19 cellular contexts compared by ENCODE assay signal in the genomic region with DNA sequence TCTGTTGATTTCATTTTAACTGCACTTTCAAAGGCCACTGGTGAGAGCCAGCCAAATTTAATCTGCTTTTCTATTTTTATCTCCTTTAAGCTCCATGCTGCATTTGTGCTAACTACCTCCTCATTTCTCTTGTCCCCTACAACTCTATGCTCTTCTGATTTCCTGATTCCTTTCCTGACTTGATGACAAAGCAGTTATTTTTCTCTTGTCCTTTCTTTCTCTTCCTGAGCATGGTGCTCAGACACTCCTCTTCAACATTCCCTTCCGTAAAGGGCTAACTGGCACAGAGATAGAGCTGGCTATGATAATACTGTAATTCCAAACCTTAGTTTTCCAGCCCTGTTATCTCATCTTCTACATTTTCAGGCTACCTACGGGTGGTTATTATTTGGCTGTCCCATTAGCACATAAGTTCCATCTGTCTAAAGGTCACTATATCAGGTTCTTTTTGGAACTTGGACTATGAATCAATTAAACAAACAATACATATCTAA. TPM values are rescaled to one million over a fixed set of nuclear protein-coding genes. Genes with fewer than 3 reads are reported as not detected.
DNase-seq lines count a peak whose midpoint lies in the region; ATAC-seq, FAIRE-seq and TF ChIP-seq lines count a peak whose summit lies in the region.
"Had no signal": no experiment of that assay in that cellular context is flagged by ENCODE, and none has a peak within 500 bp of the region (broad histone marks: within the 10 kb centered on the region; RNA-seq: fewer than 3 reads in every experiment).

No MANE protein-coding gene starts in this region.

- H4K20me1 ChIP-seq in HepG2 (ENCODE audit: insufficient read depth, low read length) = no peaks in the 10 kb centered on the region

- CTCF ChIA-PET in HepG2 (lab: Yijun Ruan, JAX; ENCODE audit: low intra/inter-chr PET ratio, low total read pairs) = no interaction called here

- TF ChIP-seq RAD21 in liver (IDR thresholded peaks at IDR 0.05) = peak in 1 of 2 donors; percentile 29
- TF ChIP-seq RAD21 in HepG2 (CRISPR knock-in tag; IDR thresholded peaks at IDR 0.05) = no peak

- in situ Hi-C loops in HepG2 (cut with HindIII; ENCODE audit: extremely low pct_ligation_motif_present, low pct_unique_long_range_greater_than_20kb) = no loop called here

- peak overlapping the region in 2 of 3 donors; percentile 14 to 51 for H3K4me3 ChIP-seq in liver (ENCODE audit: low read depth in 1 of 3, low read length in 3 of 3)
- no peak overlapping the region for H3K4me3 ChIP-seq in HepG2 (replicated peaks in 1 of 3; ENCODE audit: insufficient read depth in 1 of 3, low read depth in 2 of 3, low read length in 3 of 3)
- H3K4me3 ChIP-seq in heart right ventricle = no peak overlapping the region

- no peak for TF ChIP-seq EP300 in HepG2 (IDR thresholded peaks at IDR 0.05; ENCODE audit: low read depth in 2 of 2, low read length in 2 of 2)
- no peak for TF ChIP-seq EP300 in HepG2 (CRISPR knock-in tag; IDR thresholded peaks at IDR 0.05; ENCODE audit: borderline replicate concordance)

- peaks cover 0 to 4% (median 2%) of the 10 kb centered on the region in 4 donors for H3K36me3 ChIP-seq in liver (ENCODE audit: control insufficient read depth in 4 of 4, insufficient read depth in 3 of 4, low read depth in 1 of 4, low read length in 3 of 4)
- H3K36me3 ChIP-seq in HepG2 (replicated peaks in 1 of 2; ENCODE audit: control insufficient read depth in 1 of 2, insufficient read depth in 2 of 2, low read length in 2 of 2) = no peaks in the 10 kb centered on the region
- peaks cover 0 to 52% (median 5%) of the 10 kb centered on the region in 9 donors for H3K36me3 ChIP-seq in heart right ventricle

- H3K9me3 Mint-ChIP-seq in mesothelial cell of epicardium (no peaks in the 10 kb centered on the region), type B pancreatic cell (no peaks in the 10 kb centered on the region)

- no peak overlapping the region for H3K4me2 ChIP-seq in HepG2 (ENCODE audit: low read depth, low read length)

- H3K27ac Mint-ChIP-seq in mesothelial cell of epicardium (peak overlapping the region; percentile 7), type B pancreatic cell (no peak overlapping the region)
- H3K27ac Mint-ChIP-seq: B cell had no signal

- ATAC-seq in HepG2 (no peak; the same call in 1 of the 3 replicates), heart right ventricle (peak; percentile 38 to 73 (median 56))

- H3K79me2 ChIP-seq in HepG2 (ENCODE audit: insufficient read depth, low read length) = no peaks in the 10 kb centered on the region

- H3K27me3 ChIP-seq in liver (ENCODE audit: control insufficient read depth in 4 of 4, insufficient read depth in 4 of 4, low read length in 3 of 4) (no peaks in the 10 kb centered on the region), HepG2 (ENCODE audit: control insufficient read depth in 1 of 2, insufficient read depth in 2 of 2, low read length in 2 of 2) (no peaks in the 10 kb centered on the region), heart right ventricle (no peaks in the 10 kb centered on the region)

- H3K4me1 Mint-ChIP-seq in mesothelial cell of epicardium = peaks cover 10% of the 10 kb centered on the region
- H3K4me1 Mint-ChIP-seq in type B pancreatic cell (ENCODE audit: unreplicated experiment) = no peaks in the 10 kb centered on the region
- H3K4me1 Mint-ChIP-seq: B cell had no signal

- WGBS in liver = 26% methylated on average over 2 of the region's 2 CpGs
- 34% methylated on average over 2 of the region's 2 CpGs for WGBS in HepG2 (ENCODE audit: low lambda C conversion rate)
- 27 to 50% methylated on average over 2 of the region's 2 CpGs for WGBS in heart right ventricle, 2 donors

- intact Hi-C loops in HepG2 (cut with micrococcal nuclease; ENCODE audit: unreplicated experiment) (no loop called here), heart right ventricle (cut with DNase I) (loop anchor here in 2 of 10 donors (10.0 kb wide), 3 partner anchors 73 to 127 kb away; a partner anchor contains a TSS)

- TF ChIP-seq POLR2A in HepG2 (IDR thresholded peaks at IDR 0.05; ENCODE audit: insufficient read depth in 1 of 2, low read depth in 2 of 2, low read length in 2 of 2) = no peak

- no peaks in the 10 kb centered on the region for H3K9me3 ChIP-seq in liver (ENCODE audit: control insufficient read depth in 4 of 4, low read length in 3 of 4)
- H3K9me3 ChIP-seq in HepG2 (ENCODE audit: low read length) = no peaks in the 10 kb centered on the region
- no peaks in the 10 kb centered on the region for H3K9me3 ChIP-seq in heart right ventricle

- no peak for FAIRE-seq in HepG2 (lab: Jason Lieb, UNC)
- FAIRE-seq: GM19239, H1 had no signal

- H3K4me1 ChIP-seq in liver (ENCODE audit: control insufficient read depth in 4 of 4, insufficient read depth in 4 of 4, low read length in 3 of 4) (peaks cover 5 to 20% (median 11%) of the 10 kb centered on the region in 4 donors), HepG2 (ENCODE audit: insufficient read depth, low read length) (peaks cover 8% of the 10 kb centered on the region; the same call in 1 of the 2 replicates), heart right ventricle (peaks cover 0 to 23% (median 6%) of the 10 kb centered on the region in 9 donors)

- H3K27me3 Mint-ChIP-seq in mesothelial cell of epicardium (ENCODE audit: low read depth) (peaks cover 2% of the 10 kb centered on the region), type B pancreatic cell (no peaks in the 10 kb centered on the region)

- H3K36me3 Mint-ChIP-seq in mesothelial cell of epicardium (no peaks in the 10 kb centered on the region), type B pancreatic cell (peaks cover 4% of the 10 kb centered on the region)

- H2AFZ ChIP-seq in HepG2 (ENCODE audit: low read length) = no peak overlapping the region

- H3K27ac ChIP-seq in liver (ENCODE audit: low read depth in 1 of 2, low read length in 2 of 2) = peak overlapping the region; percentile 69 to 82
- H3K27ac ChIP-seq in HepG2 (ENCODE audit: extremely low read length, insufficient read depth, low read length) = no peak overlapping the region
- peak overlapping the region in 9 of 10 donors; percentile 26 to 74 (median 67) for H3K27ac ChIP-seq in heart right ventricle

- H3K9ac ChIP-seq in liver (ENCODE audit: low read depth in 1 of 2, low read length in 2 of 2) = peak overlapping the region in 1 of 2 donors; percentile 85
- H3K9ac ChIP-seq in HepG2 (ENCODE audit: insufficient read depth, low read depth, low read length) = no peak overlapping the region

- TF ChIP-seq CTCF in liver (IDR thresholded peaks at IDR 0.05; ENCODE audit: low read depth, low read length, missing input control) (no peak), HepG2 (CRISPR knock-in tag; IDR thresholded peaks at IDR 0.05) (no peak), heart right ventricle (IDR thresholded peaks at IDR 0.05) (no peak), mesothelial cell of epicardium (IDR thresholded peaks at IDR 0.05; ENCODE audit: unreplicated experiment) (no peak), type B pancreatic cell (conservative IDR thresholded peaks at IDR 0.05) (no peak)

- BruUV-seq in HepG2 (replicated peaks; lab: Mats Ljungman, UMichigan) = no TSS peak

- DNase-seq in HepG2 (ENCODE audit: low spot score) = no peak
- DNase-seq in heart right ventricle = no peak
- no peak for DNase-seq in mesothelial cell of epicardium (ENCODE audit: low spot score in 2 of 2, unreplicated experiment in 2 of 2)
- no peak for DNase-seq in activated naive CD4-positive, alpha-beta T cell treated with anti-CD3 and anti-CD28 coated beads, Interleukin-2, amount 50 U/mL, for 16 hours
- DNase-seq in HUDEP-2 (lab: John Stamatoyannopoulos, UW; ENCODE audit: unreplicated experiment in 76 of 76) = no peak
- DNase-seq in type B pancreatic cell (ENCODE audit: extremely low spot score, unreplicated experiment) = no peak
- DNase-seq in EL = no peak
- DNase-seq: 8988T, DMS153, NCI-H1105 treated with DMSO at 0.1 percent for 48 hours, NCI-H1694, NCI-H2081 treated with DMSO at 0.1 percent for 48 hours, NCI-H510A, NCI-H748 treated with DMSO at 0.1 percent for 48 hours, OCI-M1 had no signal

- POLR2A ChIA-PET in HepG2 (lab: Yijun Ruan, JAX) = no interaction called here

- no peak overlapping the region for H3K4me3 Mint-ChIP-seq in mesothelial cell of epicardium
- H3K4me3 Mint-ChIP-seq in type B pancreatic cell = no peak overlapping the region
- H3K4me3 Mint-ChIP-seq: B cell had no signal

TF ChIP-seq in liver, 16 proteins besides CTCF, POLR2A, EP300 and RAD21 (continues in another document):
- TF ChIP-seq TAF1 (conservative IDR thresholded peaks at IDR 0.05) (no peak), GABPA (IDR thresholded peaks at IDR 0.05 in 1 of 2, conservative IDR thresholded peaks at IDR 0.05 in 1 of 2) (no peak)

TF ChIP-seq in HepG2, 621 proteins besides CTCF, POLR2A, EP300 and RAD21 (continues in another document):
- TF ChIP-seq CREM (IDR thresholded peaks at IDR 0.05) (no peak), CREM (CRISPR knock-in tag; IDR thresholded peaks at IDR 0.05) (no peak)

RNA-seq across cellular contexts. Expression of a gene that starts 6.8 kb away (rescaled TPM):
- total RNA-seq in liver (10 to 100 TPM; 15.7 to 16.8 TPM), HepG2 (2016; rRNA removed; fragmentation: Illumina TruSeq; extraction: Trizol) (47.4 and 78.0 TPM in 2 replicates), heart right ventricle (10 to 100 TPM; 26.9 to 52.6 (median 36.4) TPM), mesothelial cell of epicardium (39.3 to 39.5 TPM (median 39.4 TPM) in 3 replicates), type B pancreatic cell (ENCODE audit: low replicate concordance) (42.2 and 45.5 TPM in 2 replicates)
- polyA plus RNA-seq in liver (10 to 100 TPM; 19.1 to 33.5 TPM), HepG2 (2011; rRNA removed) (15.2 and 18.0 TPM in 2 replicates), heart right ventricle (10 to 100 TPM in 1 of 2 donors, 1 to 10 TPM in 1; 9.6 to 35.5 TPM)
- total RNA-seq in HepG2 (2016; cell fraction: cytosol; rRNA removed; fragmentation: Illumina TruSeq; extraction: Trizol; ENCODE audit: low read depth) = 15.1 and 16.9 TPM in 2 replicates
- 49.7 and 77.0 TPM in 2 replicates for total RNA-seq in HepG2 (2016; cell fraction: insoluble cytoplasmic fraction; rRNA removed; fragmentation: Illumina TruSeq; extraction: Trizol)
- total RNA-seq in HepG2 (2016; cell fraction: membrane; rRNA removed; fragmentation: Illumina TruSeq; extraction: Trizol) = 18.4 and 19.7 TPM in 2 replicates
- total RNA-seq in HepG2 (2016; cell fraction: nucleus; rRNA removed; fragmentation: Illumina TruSeq; extraction: Trizol) = 15.4 and 17.0 TPM in 2 replicates
- polyA plus RNA-seq in HepG2 (2011; cell fraction: cytosol; rRNA removed) = 10.1 and 14.0 TPM in 2 replicates
- polyA plus RNA-seq in HepG2 (2011; cell fraction: nucleus; rRNA removed) = 3.4 and 4.6 TPM in 2 replicates
- polyA plus RNA-seq in HepG2 (2012) = 28.4 and 35.8 TPM in 2 replicates
- 7.2 and 7.8 TPM in 2 replicates for polyA plus RNA-seq in HepG2 (2016; cell fraction: cytosol; fragmentation: Illumina TruSeq; extraction: Trizol; ENCODE audit: low read depth)
- 83.2 and 90.7 TPM in 2 replicates for polyA plus RNA-seq in HepG2 (2016; cell fraction: insoluble cytoplasmic fraction; fragmentation: Illumina TruSeq; extraction: Trizol; ENCODE audit: low read depth)
- 10.8 and 12.7 TPM in 2 replicates for polyA plus RNA-seq in HepG2 (2016; cell fraction: membrane; fragmentation: Illumina TruSeq; extraction: Trizol; ENCODE audit: low read depth)
- 21.0 and 22.8 TPM in 2 replicates for polyA plus RNA-seq in HepG2 (2016; cell fraction: nucleus; fragmentation: Illumina TruSeq; extraction: Trizol; ENCODE audit: insufficient read depth, low read depth)
- 2.9 and 10.1 TPM in 2 replicates for polyA minus RNA-seq in HepG2 (2011; rRNA and poly(A)+ RNA removed; ENCODE audit: low replicate concordance)
- polyA minus RNA-seq in HepG2 (2011; cell fraction: cytosol; rRNA and poly(A)+ RNA removed) = 10.5 and 11.5 TPM in 2 replicates
- 6.8 and 7.7 TPM in 2 replicates for polyA minus RNA-seq in HepG2 (2011; cell fraction: nucleus; rRNA and poly(A)+ RNA removed)

Comparison
In these comparisons a context has a peak if more than half of its experiments do, and no peak if none do; other contexts are left out.
1. H3K4me3 ChIP-seq: peak in liver (2 of 3); none in HepG2 (0 of 3) and heart right ventricle (0 of 10).